In genomic region chr4:120052840-120053239, GRCh38 we compare ENCODE assay signal across 10 cellular contexts. TPM values are rescaled to one million over a fixed set of nuclear protein-coding genes. Genes with fewer than 3 reads are reported as not detected.
DNase-seq lines count a peak whose midpoint lies in the region; ATAC-seq and TF ChIP-seq lines count a peak whose summit lies in the region.
"Had no signal": no experiment of that assay in that cellular context is flagged by ENCODE, and none has a peak within 500 bp of the region (broad histone marks: within the 10 kb centered on the region; RNA-seq: fewer than 3 reads in every experiment).

No MANE protein-coding gene starts in this region.

- ATAC-seq in right lobe of liver: no peak
- ATAC-seq: naive thymus-derived CD4-positive, alpha-beta T cell had no signal

- no peaks in the 10 kb centered on the region for H3K9me3 ChIP-seq in right lobe of liver
- no peaks in the 10 kb centered on the region for H3K9me3 ChIP-seq in effector memory CD4-positive, alpha-beta T cell (ENCODE audit: control insufficient read depth, low read length)

- no peak for TF ChIP-seq POLR2A in right lobe of liver (IDR thresholded peaks at IDR 0.05)

- 86% methylated on average over 4 of the region's 4 CpGs for WGBS in right lobe of liver (ENCODE audit: insufficient coverage, low coverage, low lambda C conversion rate, missing lambda C conversion rate)

- TF ChIP-seq EP300 in Ishikawa (IDR thresholded peaks at IDR 0.05; ENCODE audit: borderline replicate concordance): no peak

- no peaks in the 10 kb centered on the region for H3K36me3 ChIP-seq in right lobe of liver
- H3K36me3 ChIP-seq in effector memory CD4-positive, alpha-beta T cell (ENCODE audit: control insufficient read depth, insufficient read depth, low read length): no peaks in the 10 kb centered on the region

- no peaks in the 10 kb centered on the region for H3K27me3 ChIP-seq in right lobe of liver
- H3K27me3 ChIP-seq in effector memory CD4-positive, alpha-beta T cell (replicated peaks; ENCODE audit: control insufficient read depth, insufficient read depth, low read length, poor library complexity, severe bottlenecking): no peaks in the 10 kb centered on the region

- TF ChIP-seq CTCF in cardiac fibroblast (IDR thresholded peaks at IDR 0.05; ENCODE audit: low read depth, low read length) (no peak), GM20000 (IDR thresholded peaks at IDR 0.05; ENCODE audit: extremely low read depth, missing control alignments) (no peak), right lobe of liver (IDR thresholded peaks at IDR 0.05) (no peak)

- H3K4me3 ChIP-seq in cardiac fibroblast (replicated peaks in 1 of 2; ENCODE audit: low read depth in 2 of 2, low read length in 2 of 2) (no peak overlapping the region), right lobe of liver (no peak overlapping the region)
- no peak overlapping the region for H3K4me3 ChIP-seq in effector memory CD4-positive, alpha-beta T cell (ENCODE audit: insufficient read depth, low read depth, low read length, poor library complexity, severe bottlenecking)

- DNase-seq in AG20443 (ENCODE audit: low spot score) (peak; percentile 67), cardiac fibroblast (ENCODE audit: low read depth in 2 of 2) (peak; percentile 99), lung microvascular endothelial cell (ENCODE audit: low read depth in 2 of 2) (peak; percentile 56 to 91), GM20000 (ENCODE audit: low spot score) (no peak), right lobe of liver (no peak), NCI-H1436 (lab: John Stamatoyannopoulos, UW) (no peak)
- DNase-seq in effector memory CD4-positive, alpha-beta T cell: no peak
- DNase-seq: naive thymus-derived CD4-positive, alpha-beta T cell; NCI-H524 treated with DMSO at 0.1 percent for 48 hours had no signal

- no peaks in the 10 kb centered on the region for H3K4me1 ChIP-seq in right lobe of liver
- no peaks in the 10 kb centered on the region for H3K4me1 ChIP-seq in effector memory CD4-positive, alpha-beta T cell (ENCODE audit: control insufficient read depth, insufficient read depth, low read length, poor library complexity, severe bottlenecking)

- intact Hi-C loops in right lobe of liver (cut with DNase I): no loop called here

- no peak for TF ChIP-seq RAD21 in Ishikawa (IDR thresholded peaks at IDR 0.05; ENCODE audit: low read depth)

- H3K27ac ChIP-seq in right lobe of liver: no peak overlapping the region
- H3K27ac ChIP-seq in effector memory CD4-positive, alpha-beta T cell (ENCODE audit: insufficient read depth, low read length, poor library complexity, severe bottlenecking): no peak overlapping the region

TF ChIP-seq in Ishikawa, 13 proteins besides CTCF, POLR2A, EP300 and RAD21:
- TF ChIP-seq USF1 (IDR thresholded peaks at IDR 0.05) (no peak), TAF1 (IDR thresholded peaks at IDR 0.05; ENCODE audit: low read depth) (no peak), NFIC (IDR thresholded peaks at IDR 0.05) (peak; percentile 94), MAX (IDR thresholded peaks at IDR 0.05) (peak; percentile 67), TEAD4 (IDR thresholded peaks at IDR 0.05) (0 out of 2 replicates have a peak, but pooled peaks have one; percentile 10), CEBPB (IDR thresholded peaks at IDR 0.05) (peak; percentile 83), TCF12 (IDR thresholded peaks at IDR 0.05; ENCODE audit: low read depth) (0 out of 2 replicates have a peak, but pooled peaks have one; percentile 37)

RNA-seq across cellular contexts. Expression of gene MAD2L1, which starts 13.8 kb away (rescaled TPM):
- total RNA-seq in lung microvascular endothelial cell (7.7 and 18.3 TPM in 2 replicates), right lobe of liver (1 to 10 TPM in 3 of 6 experiments, under 1 TPM in 3; 0.86 to 1.5 (median 1.1) TPM)

Comparison
In these comparisons a context has a peak if more than half of its experiments do, and no peak if none do; other contexts are left out.
1. DNase-seq: peak in AG20443 (single experiment), cardiac fibroblast (2 of 2) and lung microvascular endothelial cell (2 of 2); none in GM20000 (single experiment), right lobe of liver (0 of 3), NCI-H1436 (single experiment) and effector memory CD4-positive, alpha-beta T cell (0 of 3).